1 cellular context compared by ENCODE assay signal in the genomic region with DNA sequence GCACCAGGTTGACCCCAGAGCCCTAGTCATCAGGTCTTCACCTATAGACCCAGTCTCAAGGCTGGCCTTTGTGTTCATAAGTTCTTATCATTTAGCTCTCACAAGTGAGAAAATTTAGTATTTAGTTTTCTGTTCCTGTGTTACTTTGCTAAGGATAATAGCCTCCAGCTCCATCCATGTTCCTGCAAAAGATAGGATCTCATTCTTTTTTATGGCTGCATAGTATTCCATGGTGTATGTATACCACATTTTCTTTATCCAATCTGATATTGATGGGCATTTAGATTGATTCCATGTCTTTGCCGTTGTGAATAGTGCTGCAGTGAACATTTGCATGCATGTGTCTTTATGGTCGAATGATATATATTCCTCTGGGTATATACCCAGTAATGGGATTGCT. TPM values are rescaled to one million over a fixed set of nuclear protein-coding genes. Genes with fewer than 3 reads are reported as not detected.
"Had no signal": no experiment of that assay in that cellular context is flagged by ENCODE, and none has a peak within 500 bp of the region (broad histone marks: within the 10 kb centered on the region; RNA-seq: fewer than 3 reads in every experiment).

No MANE protein-coding gene starts in this region.

RNA-seq across cellular contexts. Expression of gene CRYGS, which starts 46.2 kb away (rescaled TPM):
- total RNA-seq: ascending aorta had no signal
